ENCODE assay signal across 12 cellular contexts in genomic region chr2:230788554-230789175, GRCh38.
"Had no signal": no experiment of that assay in that cellular context is flagged by ENCODE, and none has a peak within 500 bp of the region (broad histone marks: within the 10 kb centered on the region; RNA-seq: fewer than 3 reads in every experiment).

No MANE protein-coding gene starts in this region.

- H3K27me3 ChIP-seq: breast epithelium, thyroid gland had no signal

- H3K9ac ChIP-seq: parathyroid adenoma had no signal

- H2AFZ ChIP-seq: parathyroid adenoma had no signal

- H3K9me3 ChIP-seq: thyroid gland had no signal

- H3K27ac ChIP-seq: breast epithelium, parathyroid adenoma, skin epidermis, thyroid gland had no signal

- H3K36me3 ChIP-seq: breast epithelium, thyroid gland had no signal

- H3K4me3 Mint-ChIP-seq: activated CD8-positive, alpha-beta memory T cell treated with anti-CD3 and anti-CD28 coated beads, Interleukin-2, amount 10 ng/mL, durations not matched to agents 7 days and 5 days; activated naive CD8-positive, alpha-beta T cell treated with anti-CD3 and anti-CD28 coated beads, Interleukin-2, amount 10 ng/mL, durations not matched to agents 7 days and 5 days; T-helper 2 cell treated with Interferon-gamma antibody and Interleukin-4, amounts not matched to agents 5 μg/mL and 100 μg/mL, for 36 hours had no signal

- H3K27ac Mint-ChIP-seq: activated CD8-positive, alpha-beta memory T cell treated with anti-CD3 and anti-CD28 coated beads, Interleukin-2, amount 10 ng/mL, durations not matched to agents 7 days and 5 days; activated naive CD8-positive, alpha-beta T cell treated with anti-CD3 and anti-CD28 coated beads, Interleukin-2, amount 10 ng/mL, durations not matched to agents 7 days and 5 days; T-helper 2 cell treated with Interferon-gamma antibody and Interleukin-4, amounts not matched to agents 5 μg/mL and 100 μg/mL, for 36 hours had no signal

- DNase-seq: activated CD4-positive, alpha-beta T cell treated with anti-CD3 and anti-CD28 coated beads for 4 hours; activated CD8-positive, alpha-beta memory T cell treated with anti-CD3 and anti-CD28 coated beads, Interleukin-2, amount 10 ng/mL, durations not matched to agents 7 days and 5 days; activated naive CD8-positive, alpha-beta T cell treated with anti-CD3 and anti-CD28 coated beads, Interleukin-2, amount 10 ng/mL, durations not matched to agents 7 days and 5 days; aorta; hippocampal formation; left ventricle myocardium superior; stimulated activated CD4-positive, alpha-beta T cell treated with anti-CD3 and anti-CD28 coated beads, Interleukin-4, amount 100 ng/mL, for 4 hours; thyroid gland had no signal

- ATAC-seq: activated CD8-positive, alpha-beta memory T cell treated with anti-CD3 and anti-CD28 coated beads, Interleukin-2, amount 10 ng/mL, durations not matched to agents 7 days and 5 days; left ventricle myocardium superior had no signal

- H3K4me3 ChIP-seq: breast epithelium, skin epidermis, thyroid gland had no signal

- H3K4me1 ChIP-seq: breast epithelium, parathyroid adenoma had no signal

- H3K27me3 Mint-ChIP-seq: activated CD8-positive, alpha-beta memory T cell treated with anti-CD3 and anti-CD28 coated beads, Interleukin-2, amount 10 ng/mL, durations not matched to agents 7 days and 5 days; activated naive CD8-positive, alpha-beta T cell treated with anti-CD3 and anti-CD28 coated beads, Interleukin-2, amount 10 ng/mL, durations not matched to agents 7 days and 5 days had no signal
